ENCODE assay signal across 1 cellular context in the genomic region with DNA sequence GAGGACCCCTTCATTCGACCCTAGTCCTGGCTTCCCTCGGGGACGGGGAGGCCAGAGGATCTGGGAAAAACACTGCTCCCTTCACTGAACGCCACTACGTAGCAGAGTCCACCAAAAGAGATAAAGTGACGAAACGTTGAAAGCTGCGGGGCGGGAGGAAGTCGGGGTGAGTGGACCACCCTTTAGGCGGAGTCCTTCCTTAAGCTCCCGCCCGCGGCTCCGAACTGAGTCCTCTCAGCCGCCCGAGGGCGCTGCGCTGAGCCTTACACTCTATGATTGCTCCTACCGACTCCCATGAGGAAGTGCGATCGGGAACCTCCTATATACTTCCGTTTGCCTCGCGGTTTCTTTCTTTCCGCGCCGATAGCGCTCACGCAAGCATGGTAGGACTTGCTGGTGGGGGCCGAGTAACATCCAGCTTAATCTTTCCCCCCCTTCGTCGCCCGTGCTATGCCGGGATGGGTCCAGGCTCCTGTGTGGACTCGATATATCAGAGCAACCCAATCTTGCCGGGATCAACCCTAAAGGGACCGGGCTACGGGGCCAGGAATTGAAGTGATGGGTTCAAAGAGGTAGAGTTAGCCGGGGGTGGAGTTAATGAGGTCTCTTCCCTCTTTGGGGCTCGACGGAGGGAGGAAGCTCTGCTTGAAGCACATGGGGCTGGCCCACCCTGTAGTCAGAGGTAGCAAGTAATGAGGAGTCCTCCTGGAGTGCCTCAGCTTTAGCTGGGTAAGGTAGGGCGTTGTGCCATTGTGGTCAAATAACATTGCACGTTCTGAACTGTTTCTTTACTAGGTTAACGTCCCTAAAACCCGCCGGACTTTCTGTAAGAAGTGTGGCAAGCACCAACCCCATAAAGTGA.
TF ChIP-seq lines count a peak whose summit lies in the region.

A gene (plus strand): TSS at position 348 of the 862 bp plus-strand sequence. CDS start 33 bp downstream, at position 381.

TF ChIP-seq in WTC11, 78 proteins besides CTCF, POLR2A, EP300 and RAD21 (continued from another document):
- TF ChIP-seq, protein P1, sequence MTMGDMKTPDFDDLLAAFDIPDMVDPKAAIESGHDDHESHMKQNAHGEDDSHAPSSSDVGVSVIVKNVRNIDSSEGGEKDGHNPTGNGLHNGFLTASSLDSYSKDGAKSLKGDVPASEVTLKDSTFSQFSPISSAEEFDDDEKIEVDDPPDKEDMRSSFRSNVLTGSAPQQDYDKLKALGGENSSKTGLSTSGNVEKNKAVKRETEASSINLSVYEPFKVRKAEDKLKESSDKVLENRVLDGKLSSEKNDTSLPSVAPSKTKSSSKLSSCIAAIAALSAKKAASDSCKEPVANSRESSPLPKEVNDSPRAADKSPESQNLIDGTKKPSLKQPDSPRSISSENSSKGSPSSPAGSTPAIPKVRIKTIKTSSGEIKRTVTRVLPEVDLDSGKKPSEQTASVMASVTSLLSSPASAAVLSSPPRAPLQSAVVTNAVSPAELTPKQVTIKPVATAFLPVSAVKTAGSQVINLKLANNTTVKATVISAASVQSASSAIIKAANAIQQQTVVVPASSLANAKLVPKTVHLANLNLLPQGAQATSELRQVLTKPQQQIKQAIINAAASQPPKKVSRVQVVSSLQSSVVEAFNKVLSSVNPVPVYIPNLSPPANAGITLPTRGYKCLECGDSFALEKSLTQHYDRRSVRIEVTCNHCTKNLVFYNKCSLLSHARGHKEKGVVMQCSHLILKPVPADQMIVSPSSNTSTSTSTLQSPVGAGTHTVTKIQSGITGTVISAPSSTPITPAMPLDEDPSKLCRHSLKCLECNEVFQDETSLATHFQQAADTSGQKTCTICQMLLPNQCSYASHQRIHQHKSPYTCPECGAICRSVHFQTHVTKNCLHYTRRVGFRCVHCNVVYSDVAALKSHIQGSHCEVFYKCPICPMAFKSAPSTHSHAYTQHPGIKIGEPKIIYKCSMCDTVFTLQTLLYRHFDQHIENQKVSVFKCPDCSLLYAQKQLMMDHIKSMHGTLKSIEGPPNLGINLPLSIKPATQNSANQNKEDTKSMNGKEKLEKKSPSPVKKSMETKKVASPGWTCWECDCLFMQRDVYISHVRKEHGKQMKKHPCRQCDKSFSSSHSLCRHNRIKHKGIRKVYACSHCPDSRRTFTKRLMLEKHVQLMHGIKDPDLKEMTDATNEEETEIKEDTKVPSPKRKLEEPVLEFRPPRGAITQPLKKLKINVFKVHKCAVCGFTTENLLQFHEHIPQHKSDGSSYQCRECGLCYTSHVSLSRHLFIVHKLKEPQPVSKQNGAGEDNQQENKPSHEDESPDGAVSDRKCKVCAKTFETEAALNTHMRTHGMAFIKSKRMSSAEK (CRISPR knock-in tag; IDR thresholded peaks at IDR 0.05; ENCODE audit: borderline replicate concordance) = peak; percentile 41; the same call in 1 of the 2 replicates
- TF ChIP-seq PRRX2 (CRISPR knock-in tag; IDR thresholded peaks at IDR 0.05) (peak; percentile 76), RORB (CRISPR knock-in tag; IDR thresholded peaks at IDR 0.05) (no peak), CREM (CRISPR knock-in tag; IDR thresholded peaks at IDR 0.05) (0 out of 2 replicates have a peak, but pooled peaks have one; percentile 20), GABPB1 (CRISPR knock-in tag; IDR thresholded peaks at IDR 0.05) (peak; percentile 59), ZNF671 (CRISPR knock-in tag; IDR thresholded peaks at IDR 0.05) (peak; percentile 91; the same call in 1 of the 2 replicates), NFATC4 (CRISPR knock-in tag; IDR thresholded peaks at IDR 0.05) (peak; percentile 88), ZNF416 (CRISPR knock-in tag; IDR thresholded peaks at IDR 0.05) (peak; percentile 92; the same call in 1 of the 2 replicates), ZNF423 (CRISPR knock-in tag; IDR thresholded peaks at IDR 0.05) (no peak), NR2C2 (CRISPR knock-in tag; IDR thresholded peaks at IDR 0.05) (no peak), TCF7 (CRISPR knock-in tag; IDR thresholded peaks at IDR 0.05; ENCODE audit: low read depth) (no peak), EMX1 (CRISPR knock-in tag; IDR thresholded peaks at IDR 0.05) (peak; percentile 95)
- TF ChIP-seq, protein P2, sequence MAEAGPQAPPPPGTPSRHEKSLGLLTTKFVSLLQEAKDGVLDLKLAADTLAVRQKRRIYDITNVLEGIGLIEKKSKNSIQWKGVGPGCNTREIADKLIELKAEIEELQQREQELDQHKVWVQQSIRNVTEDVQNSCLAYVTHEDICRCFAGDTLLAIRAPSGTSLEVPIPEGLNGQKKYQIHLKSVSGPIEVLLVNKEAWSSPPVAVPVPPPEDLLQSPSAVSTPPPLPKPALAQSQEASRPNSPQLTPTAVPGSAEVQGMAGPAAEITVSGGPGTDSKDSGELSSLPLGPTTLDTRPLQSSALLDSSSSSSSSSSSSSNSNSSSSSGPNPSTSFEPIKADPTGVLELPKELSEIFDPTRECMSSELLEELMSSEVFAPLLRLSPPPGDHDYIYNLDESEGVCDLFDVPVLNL (CRISPR knock-in tag; IDR thresholded peaks at IDR 0.05; ENCODE audit: borderline replicate concordance, low read depth) = no peak
- TF ChIP-seq, protein P3, sequence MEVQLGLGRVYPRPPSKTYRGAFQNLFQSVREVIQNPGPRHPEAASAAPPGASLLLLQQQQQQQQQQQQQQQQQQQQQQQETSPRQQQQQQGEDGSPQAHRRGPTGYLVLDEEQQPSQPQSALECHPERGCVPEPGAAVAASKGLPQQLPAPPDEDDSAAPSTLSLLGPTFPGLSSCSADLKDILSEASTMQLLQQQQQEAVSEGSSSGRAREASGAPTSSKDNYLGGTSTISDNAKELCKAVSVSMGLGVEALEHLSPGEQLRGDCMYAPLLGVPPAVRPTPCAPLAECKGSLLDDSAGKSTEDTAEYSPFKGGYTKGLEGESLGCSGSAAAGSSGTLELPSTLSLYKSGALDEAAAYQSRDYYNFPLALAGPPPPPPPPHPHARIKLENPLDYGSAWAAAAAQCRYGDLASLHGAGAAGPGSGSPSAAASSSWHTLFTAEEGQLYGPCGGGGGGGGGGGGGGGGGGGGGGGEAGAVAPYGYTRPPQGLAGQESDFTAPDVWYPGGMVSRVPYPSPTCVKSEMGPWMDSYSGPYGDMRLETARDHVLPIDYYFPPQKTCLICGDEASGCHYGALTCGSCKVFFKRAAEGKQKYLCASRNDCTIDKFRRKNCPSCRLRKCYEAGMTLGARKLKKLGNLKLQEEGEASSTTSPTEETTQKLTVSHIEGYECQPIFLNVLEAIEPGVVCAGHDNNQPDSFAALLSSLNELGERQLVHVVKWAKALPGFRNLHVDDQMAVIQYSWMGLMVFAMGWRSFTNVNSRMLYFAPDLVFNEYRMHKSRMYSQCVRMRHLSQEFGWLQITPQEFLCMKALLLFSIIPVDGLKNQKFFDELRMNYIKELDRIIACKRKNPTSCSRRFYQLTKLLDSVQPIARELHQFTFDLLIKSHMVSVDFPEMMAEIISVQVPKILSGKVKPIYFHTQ (CRISPR knock-in tag; IDR thresholded peaks at IDR 0.05) = peak; percentile 91
- TF ChIP-seq, protein P4, sequence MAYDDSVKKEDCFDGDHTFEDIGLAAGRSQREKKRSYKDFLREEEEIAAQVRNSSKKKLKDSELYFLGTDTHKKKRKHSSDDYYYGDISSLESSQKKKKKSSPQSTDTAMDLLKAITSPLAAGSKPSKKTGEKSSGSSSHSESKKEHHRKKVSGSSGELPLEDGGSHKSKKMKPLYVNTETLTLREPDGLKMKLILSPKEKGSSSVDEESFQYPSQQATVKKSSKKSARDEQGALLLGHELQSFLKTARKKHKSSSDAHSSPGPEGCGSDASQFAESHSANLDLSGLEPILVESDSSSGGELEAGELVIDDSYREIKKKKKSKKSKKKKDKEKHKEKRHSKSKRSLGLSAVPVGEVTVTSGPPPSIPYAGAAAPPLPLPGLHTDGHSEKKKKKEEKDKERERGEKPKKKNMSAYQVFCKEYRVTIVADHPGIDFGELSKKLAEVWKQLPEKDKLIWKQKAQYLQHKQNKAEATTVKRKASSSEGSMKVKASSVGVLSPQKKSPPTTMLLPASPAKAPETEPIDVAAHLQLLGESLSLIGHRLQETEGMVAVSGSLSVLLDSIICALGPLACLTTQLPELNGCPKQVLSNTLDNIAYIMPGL (CRISPR knock-in tag; IDR thresholded peaks at IDR 0.05) = 0 out of 2 replicates have a peak, but pooled peaks have one; percentile 23
